Comparison of ENCODE assay signal across 8 cellular contexts in genomic region chr9:6646028-6646636, GRCh38. TPM values are rescaled to one million over a fixed set of nuclear protein-coding genes. Genes with fewer than 3 reads are reported as not detected.
A peak's percentile ranks its signal among the peaks of the same experiment; 100 is the strongest.
DNase-seq lines count a peak whose midpoint lies in the region; ATAC-seq, FAIRE-seq and TF ChIP-seq lines count a peak whose summit lies in the region.

No MANE protein-coding gene starts in this region.

- no peaks in the 10 kb centered on the region for H3K36me3 Mint-ChIP-seq in activated CD8-positive, alpha-beta memory T cell treated with anti-CD3 and anti-CD28 coated beads, Interleukin-2, amount 10 ng/mL, durations not matched to agents 7 days and 5 days

- H3K4me3 Mint-ChIP-seq in activated CD8-positive, alpha-beta memory T cell treated with anti-CD3 and anti-CD28 coated beads, Interleukin-2, amount 10 ng/mL, durations not matched to agents 7 days and 5 days, result peak overlapping the region; percentile 76

- H3K27ac Mint-ChIP-seq in activated CD8-positive, alpha-beta memory T cell treated with anti-CD3 and anti-CD28 coated beads, Interleukin-2, amount 10 ng/mL, durations not matched to agents 7 days and 5 days, result no peak overlapping the region

- no peaks in the 10 kb centered on the region for H3K9me3 Mint-ChIP-seq in activated CD8-positive, alpha-beta memory T cell treated with anti-CD3 and anti-CD28 coated beads, Interleukin-2, amount 10 ng/mL, durations not matched to agents 7 days and 5 days (ENCODE audit: low read depth)

- CTCF ChIA-PET in activated CD8-positive, alpha-beta memory T cell treated with anti-CD3 and anti-CD28 coated beads, Interleukin-2, amount 10 ng/mL, durations not matched to agents 7 days and 5 days (lab: Charles Lee), result interaction anchor here (1.3 kb wide), 1 partner anchor 21 kb away, joined by 4 read pairs; no protein-coding TSS in a partner anchor

- H3K4me2 ChIP-seq in BLaER1 treated with 17β-estradiol and CSF1 and Interleukin-3, amounts not matched to agents 10 nM and 100 nM, result peak overlapping the region; percentile 72 to 93 (median 84)
- H3K4me2 ChIP-seq in keratinocyte (ENCODE audit: control insufficient read depth, extremely low read depth, insufficient read depth, low read depth, low read length), result peak overlapping the region; percentile 62

- peak; percentile 13 for ATAC-seq in activated CD8-positive, alpha-beta memory T cell treated with anti-CD3 and anti-CD28 coated beads, Interleukin-2, amount 10 ng/mL, durations not matched to agents 7 days and 5 days

- TF ChIP-seq CTCF in HFF-Myc (IDR thresholded peaks at IDR 0.05; ENCODE audit: low read depth, low read length, missing control alignments) (no peak), keratinocyte (optimal IDR thresholded peaks at IDR 0.05 in 1 of 3, IDR thresholded peaks at IDR 0.05 in 1 of 3, conservative IDR thresholded peaks at IDR 0.05 in 1 of 3; ENCODE audit: extremely low read depth in 1 of 3, insufficient read depth in 2 of 3, low read length in 3 of 3) (no peak)

- peak overlapping the region; percentile 48 to 68 (median 56) for H3K4me3 ChIP-seq in BLaER1 treated with 17β-estradiol and CSF1 and Interleukin-3, amounts not matched to agents 10 nM and 100 nM
- H3K4me3 ChIP-seq in HFF-Myc (replicated peaks; ENCODE audit: low read depth, low read length) (peak overlapping the region; percentile 20; the same call in 1 of the 2 replicates), keratinocyte (ENCODE audit: control insufficient read depth in 2 of 3, extremely low read depth in 1 of 3, insufficient read depth in 2 of 3, low read depth in 1 of 3, low read length in 3 of 3) (peak overlapping the region; percentile 9 to 78 (median 52))

- no peak for DNase-seq in HFF-Myc (ENCODE audit: extremely low read depth, low read depth)
- DNase-seq in activated CD8-positive, alpha-beta memory T cell treated with anti-CD3 and anti-CD28 coated beads, Interleukin-2, amount 10 ng/mL, durations not matched to agents 7 days and 5 days, result no peak
- no peak for DNase-seq in keratinocyte (ENCODE audit: low read depth, low spot score)
- peak; percentile 46 for DNase-seq in stimulated activated CD8-positive, alpha-beta memory T cell treated with anti-CD3 and anti-CD28 coated beads, Interleukin-4, amount 100 ng/mL, for 48 hours
- no peak for DNase-seq in GM19238 (ENCODE audit: insufficient read length, low spot score)
- no peak for DNase-seq in cerebellar nuclear complex (lab: John Stamatoyannopoulos, UW)
- no peak for DNase-seq in KG1 (lab: John Stamatoyannopoulos, UW)

- peak overlapping the region in 1 of 11 experiments; percentile 47; a peak in 1 of 22 replicates for H3K9ac ChIP-seq in BLaER1 treated with 17β-estradiol and CSF1 and Interleukin-3, amounts not matched to agents 10 nM and 100 nM
- peak overlapping the region; percentile 46 for H3K9ac ChIP-seq in keratinocyte (ENCODE audit: control insufficient read depth, extremely low read depth, insufficient read depth, low read length)

- no peaks in the 10 kb centered on the region for H3K79me2 ChIP-seq in keratinocyte (ENCODE audit: control insufficient read depth, insufficient read depth, low read length)

- H3K27me3 Mint-ChIP-seq in activated CD8-positive, alpha-beta memory T cell treated with anti-CD3 and anti-CD28 coated beads, Interleukin-2, amount 10 ng/mL, durations not matched to agents 7 days and 5 days, result peaks cover 60% of the 10 kb centered on the region

- peaks cover 10 to 18% (median 13%) of the 10 kb centered on the region in 10 experiments; a peak in 19 of 20 replicates for H3K4me1 ChIP-seq in BLaER1 treated with 17β-estradiol and CSF1 and Interleukin-3, amounts not matched to agents 10 nM and 100 nM
- peaks cover 2% of the 10 kb centered on the region for H3K4me1 ChIP-seq in keratinocyte (ENCODE audit: control insufficient read depth, extremely low read depth, insufficient read depth, low read length)

- H2AFZ ChIP-seq in keratinocyte (ENCODE audit: control insufficient read depth, low read length), result peak overlapping the region; percentile 36

- peaks cover 23% of the 10 kb centered on the region for H3K4me1 Mint-ChIP-seq in activated CD8-positive, alpha-beta memory T cell treated with anti-CD3 and anti-CD28 coated beads, Interleukin-2, amount 10 ng/mL, durations not matched to agents 7 days and 5 days

- H3K9me1 ChIP-seq in keratinocyte (ENCODE audit: control insufficient read depth, extremely low read depth, insufficient read depth, low read length), result no peaks in the 10 kb centered on the region

- no peak for FAIRE-seq in keratinocyte (lab: Jason Lieb, UNC)

- peaks cover 58 to 71% (median 67%) of the 10 kb centered on the region in 11 experiments for H3K27me3 ChIP-seq in BLaER1 treated with 17β-estradiol and CSF1 and Interleukin-3, amounts not matched to agents 10 nM and 100 nM
- peaks cover 21% of the 10 kb centered on the region for H3K27me3 ChIP-seq in keratinocyte (ENCODE audit: control insufficient read depth, extremely low read depth, insufficient read depth, low read length)

- peaks cover 0 to 18% (median 9%) of the 10 kb centered on the region in 11 experiments; a peak in 9 of 22 replicates for H4K20me1 ChIP-seq in BLaER1 treated with 17β-estradiol and CSF1 and Interleukin-3, amounts not matched to agents 10 nM and 100 nM
- H4K20me1 ChIP-seq in keratinocyte (ENCODE audit: control insufficient read depth, extremely low read depth, insufficient read depth, low read length), result no peaks in the 10 kb centered on the region

- no peaks in the 10 kb centered on the region for H3K36me3 ChIP-seq in BLaER1 treated with 17β-estradiol and CSF1 and Interleukin-3, amounts not matched to agents 10 nM and 100 nM
- H3K36me3 ChIP-seq in keratinocyte (ENCODE audit: control insufficient read depth in 2 of 2, extremely low read depth in 1 of 2, insufficient read depth in 2 of 2, low read length in 2 of 2), result no peaks in the 10 kb centered on the region

- dilution Hi-C loops in keratinocyte (cut with MboI; ENCODE audit: extremely low pct_ligation_motif_present, low sequenced_read_pairs), result no loop called here

- H3K9me3 ChIP-seq in BLaER1 treated with 17β-estradiol and CSF1 and Interleukin-3, amounts not matched to agents 10 nM and 100 nM (replicated peaks in 1 of 11), result peaks cover 0 to 17% (median 0%) of the 10 kb centered on the region in 11 experiments; a peak in 3 of 22 replicates
- no peaks in the 10 kb centered on the region for H3K9me3 ChIP-seq in keratinocyte (ENCODE audit: control insufficient read depth, low read depth, low read length)

- no peak overlapping the region for H3K27ac ChIP-seq in BLaER1 treated with 17β-estradiol and CSF1 and Interleukin-3, amounts not matched to agents 10 nM and 100 nM
- H3K27ac ChIP-seq in keratinocyte (ENCODE audit: control insufficient read depth, insufficient read depth, low read length), result no peak overlapping the region

RNA-seq across cellular contexts. Expression of gene GLDC, which starts 0.6 kb away (rescaled TPM):
- total RNA-seq in activated CD8-positive, alpha-beta memory T cell treated with anti-CD3 and anti-CD28 coated beads, Interleukin-2, amount 10 ng/mL, durations not matched to agents 7 days and 5 days, result 1 to 10 TPM; 5.8 to 6.3 TPM
- polyA plus RNA-seq in keratinocyte, result 0.64 to 1.1 TPM (median 0.69 TPM) in 3 replicates
- not detected for polyA plus RNA-seq in keratinocyte (2011; ENCODE audit: low read depth)
- polyA plus RNA-seq in keratinocyte (2011; cell fraction: cytosol; rRNA removed), result 0.38 and 0.97 TPM in 2 replicates
- polyA plus RNA-seq in keratinocyte (2011; cell fraction: nucleus; rRNA removed), result 0.71 and 0.99 TPM in 2 replicates
- 0.92 TPM in 1 of 2 replicates, not detected in the other for polyA plus RNA-seq in keratinocyte (2012; ENCODE audit: low replicate concordance)
- 0.66 to 4.7 TPM (median 1.8 TPM) in 3 replicates for polyA minus RNA-seq in keratinocyte
- polyA minus RNA-seq in keratinocyte (2011; cell fraction: cytosol; rRNA and poly(A)+ RNA removed), result 1.2 TPM
- polyA minus RNA-seq in keratinocyte (2011; cell fraction: nucleus; rRNA and poly(A)+ RNA removed), result 1.1 and 2.0 TPM in 2 replicates
